8 cellular contexts compared by ENCODE assay signal in the genomic region with DNA sequence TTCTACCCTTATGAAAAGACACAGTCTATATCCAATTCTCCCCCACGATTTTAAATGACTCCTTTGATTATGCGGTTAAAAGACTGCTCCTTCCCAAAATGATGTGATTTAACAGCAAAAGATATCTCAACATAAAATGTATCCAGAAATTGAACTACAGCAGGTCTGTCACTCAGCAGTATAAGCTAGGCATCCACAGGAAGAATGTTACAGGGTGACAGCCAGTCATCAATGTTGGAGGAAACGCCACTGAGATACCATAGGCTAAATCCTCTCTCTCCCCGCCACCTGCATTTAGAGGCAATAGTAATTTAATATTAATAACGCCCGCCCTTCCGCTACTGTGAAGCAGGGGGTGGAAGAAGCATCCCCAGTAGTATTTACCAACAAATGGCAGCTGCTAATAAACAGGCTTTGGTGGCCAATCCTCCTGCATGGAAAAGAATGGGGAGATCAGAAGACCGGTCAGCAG. TPM values are rescaled to one million over a fixed set of nuclear protein-coding genes. Genes with fewer than 3 reads are reported as not detected.
DNase-seq lines count a peak whose midpoint lies in the region; ATAC-seq and TF ChIP-seq lines count a peak whose summit lies in the region.

No MANE protein-coding gene starts in this region.

- no peak overlapping the region for H3K18ac ChIP-seq in IMR-90 (ENCODE audit: low read depth, low read length)

- H3K9me1 ChIP-seq in IMR-90 (ENCODE audit: insufficient read depth, low read length): peaks cover 4% of the 10 kb centered on the region; the same call in 1 of the 2 replicates

- H3K27me3 ChIP-seq in IMR-90 (ENCODE audit: control insufficient read depth, insufficient read depth, low read length) (no peaks in the 10 kb centered on the region), skeletal muscle tissue (ENCODE audit: control insufficient read depth in 3 of 3, insufficient read depth in 3 of 3, low read length in 3 of 3) (no peaks in the 10 kb centered on the region)

- POLR2A ChIA-PET in IMR-90 (lab: Charles Lee; ENCODE audit: unreplicated experiment): no interaction called here

- H4K91ac ChIP-seq in IMR-90 (ENCODE audit: insufficient read depth, low read depth, low read length): peak overlapping the region; percentile 76

- H3K9me3 ChIP-seq in IMR-90 (ENCODE audit: control insufficient read depth, insufficient read depth, low read length) (no peaks in the 10 kb centered on the region), skeletal muscle tissue (ENCODE audit: control insufficient read depth in 3 of 3, low read length in 3 of 3) (no peaks in the 10 kb centered on the region)

- TF ChIP-seq RAD21 in IMR-90 (IDR thresholded peaks at IDR 0.05; ENCODE audit: low read length): no peak

- peak overlapping the region; percentile 47 for H2AK9ac ChIP-seq in IMR-90 (replicated peaks; ENCODE audit: low read depth, low read length, poor library complexity)

- H3K27ac ChIP-seq in IMR-90 (ENCODE audit: insufficient read depth, low read length): peak overlapping the region; percentile 63
- H3K27ac ChIP-seq in skeletal muscle tissue (ENCODE audit: low read depth, low read length): peak overlapping the region; percentile 82

- H3K36me3 ChIP-seq in IMR-90 (ENCODE audit: control insufficient read depth, insufficient read depth, low read length) (peaks cover 12% of the 10 kb centered on the region), skeletal muscle tissue (ENCODE audit: control insufficient read depth in 3 of 3, insufficient read depth in 3 of 3, low read length in 3 of 3) (peaks cover 16 to 26% (median 25%) of the 10 kb centered on the region in 3 donors)

- DNase-seq in IMR-90 (no peak), epithelial cell of esophagus (ENCODE audit: low read depth) (no peak), T1000 (lab: John Stamatoyannopoulos, UW) (no peak), EL (no peak)
- DNase-seq in activated T-cell treated with anti-CD3 and anti-CD28 coated beads, Interleukin-2, amount 50 U/mL, for 1 hour: no peak
- DNase-seq in stimulated activated CD4-positive, alpha-beta T cell treated with anti-CD3 and anti-CD28 coated beads, Interleukin-1b, Interleukin-23, amount 100 ng/mL, for 48 hours: no peak

- H2BK5ac ChIP-seq in IMR-90 (ENCODE audit: low read depth, low read length, poor library complexity, severe bottlenecking): peak overlapping the region; percentile 61

- TSS peak; percentile 61 for BruUV-seq in IMR-90 (replicated peaks; lab: Mats Ljungman, UMichigan)

- no peak overlapping the region for H2BK120ac ChIP-seq in IMR-90 (ENCODE audit: low read depth, low read length)

- H4K20me1 ChIP-seq in IMR-90 (ENCODE audit: insufficient read depth, low read length): peaks cover 13% of the 10 kb centered on the region; the same call in 1 of the 2 replicates

- ATAC-seq in GM19452 (IDR thresholded peaks at IDR 0.05; ENCODE audit: unreplicated experiment) (peak; percentile 0), IMR-90 (ENCODE audit: low read depth) (no peak)

- no peak for TF ChIP-seq CTCF in IMR-90 (conservative IDR thresholded peaks at IDR 0.05; ENCODE audit: low read depth, low read length)
- no peak for TF ChIP-seq CTCF in epithelial cell of esophagus (IDR thresholded peaks at IDR 0.05; ENCODE audit: insufficient read depth, low read depth, low read length, missing control alignments)

- in situ Hi-C loops in IMR-90 (cut with MboI; ENCODE audit: low sequenced_read_pairs): loop anchor here (10.0 kb wide), 1 partner anchor 144 kb away; no protein-coding TSS in a partner anchor

- peak overlapping the region; percentile 63 for H2AK5ac ChIP-seq in IMR-90 (ENCODE audit: low read depth, low read length)

- peaks cover 19 to 48% of the 10 kb centered on the region in 2 experiments for H3K79me1 ChIP-seq in IMR-90 (ENCODE audit: low read depth in 1 of 2, low read length in 2 of 2)

- dilution Hi-C loops in IMR-90 (cut with HindIII; ENCODE audit: low sequenced_read_pairs, unreplicated experiment): no loop called here

- peak overlapping the region; percentile 82 for H3K56ac ChIP-seq in IMR-90 (ENCODE audit: extremely low read depth, insufficient read depth, low read length)

- H3K4me2 ChIP-seq in IMR-90 (ENCODE audit: low read depth, low read length): peak overlapping the region; percentile 91

- H2BK15ac ChIP-seq in IMR-90 (ENCODE audit: low read depth, low read length): no peak overlapping the region

- peak overlapping the region; percentile 79 for H3K14ac ChIP-seq in IMR-90 (replicated peaks; ENCODE audit: low read depth, low read length)

- peak overlapping the region; percentile 87 for H3K4ac ChIP-seq in IMR-90 (ENCODE audit: low read depth, low read length)

- peak overlapping the region; percentile 53 for H3K23ac ChIP-seq in IMR-90 (ENCODE audit: low read depth, low read length)

- peak overlapping the region; percentile 79 to 88 for H4K8ac ChIP-seq in IMR-90 (ENCODE audit: low read depth in 2 of 2, low read length in 2 of 2)

- H3K9ac ChIP-seq in IMR-90 (ENCODE audit: low read depth, low read length) (peak overlapping the region; percentile 78), skeletal muscle tissue (ENCODE audit: low read depth in 1 of 3, low read length in 3 of 3) (peak overlapping the region; percentile 81 to 84 (median 82))

- intact Hi-C loops in IMR-90 (cut with micrococcal nuclease): loop anchor here (5.0 kb wide), 1 partner anchor 156 kb away; the partner anchor contains the start of gene LDHB

- CTCF ChIA-PET in IMR-90 (lab: Yijun Ruan, JAX): no interaction called here

- H3K4me3 ChIP-seq in IMR-90 (ENCODE audit: insufficient read depth, low read depth, low read length) (peak overlapping the region; percentile 60), epithelial cell of esophagus (ENCODE audit: low read length) (peak overlapping the region; percentile 92), skeletal muscle tissue (ENCODE audit: low read length in 3 of 3) (peak overlapping the region; percentile 83 to 90 (median 89))

- H3K4me1 ChIP-seq in IMR-90 (ENCODE audit: control insufficient read depth, insufficient read depth, low read length): peaks cover 2% of the 10 kb centered on the region
- peaks cover 16 to 33% (median 24%) of the 10 kb centered on the region in 3 donors for H3K4me1 ChIP-seq in skeletal muscle tissue (ENCODE audit: control insufficient read depth in 3 of 3, insufficient read depth in 3 of 3, low read length in 3 of 3)

- H2AFZ ChIP-seq in IMR-90 (replicated peaks; ENCODE audit: low read length, poor library complexity): peak overlapping the region; percentile 97

- peak overlapping the region; percentile 43; the same call in 1 of the 2 replicates for H4K5ac ChIP-seq in IMR-90 (ENCODE audit: low read depth, low read length)

- no peak overlapping the region for H2BK20ac ChIP-seq in IMR-90 (ENCODE audit: low read depth, low read length)

- no peak for TF ChIP-seq POLR2A in IMR-90 (IDR thresholded peaks at IDR 0.05; ENCODE audit: low read depth, low read length)

- WGBS in IMR-90 (ENCODE audit: extremely low coverage in 2 of 2, insufficient read length in 1 of 2), 2 experiments: no CpG with 5 or more reads among the region's 8 CpGs

TF ChIP-seq in IMR-90, 13 proteins besides CTCF, POLR2A, EP300 and RAD21:
- TF ChIP-seq RFX5 (IDR thresholded peaks at IDR 0.05; ENCODE audit: low read depth, low read length): no peak
- TF ChIP-seq, protein P1, sequence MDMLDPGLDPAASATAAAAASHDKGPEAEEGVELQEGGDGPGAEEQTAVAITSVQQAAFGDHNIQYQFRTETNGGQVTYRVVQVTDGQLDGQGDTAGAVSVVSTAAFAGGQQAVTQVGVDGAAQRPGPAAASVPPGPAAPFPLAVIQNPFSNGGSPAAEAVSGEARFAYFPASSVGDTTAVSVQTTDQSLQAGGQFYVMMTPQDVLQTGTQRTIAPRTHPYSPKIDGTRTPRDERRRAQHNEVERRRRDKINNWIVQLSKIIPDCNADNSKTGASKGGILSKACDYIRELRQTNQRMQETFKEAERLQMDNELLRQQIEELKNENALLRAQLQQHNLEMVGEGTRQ (IDR thresholded peaks at IDR 0.05; ENCODE audit: low read depth, low read length): no peak

RNA-seq across cellular contexts. Expression of gene RECQL, which starts 0.6 kb away (rescaled TPM):
- 67.0 and 118 TPM in 2 replicates for total RNA-seq in IMR-90 (2012; rRNA removed)
- polyA plus RNA-seq in IMR-90 (2012; rRNA removed): 22.7 and 29.4 TPM in 2 replicates
- polyA plus RNA-seq in IMR-90 (2012; cell fraction: cytosol; rRNA removed): 3.7 and 4.1 TPM in 2 replicates
- polyA plus RNA-seq in IMR-90 (2012; cell fraction: nucleus; rRNA removed; ENCODE audit: low replicate concordance): 2.9 and 16.2 TPM in 2 replicates
- 32.4 TPM for total RNA-seq in skeletal muscle tissue

RNA-seq across cellular contexts. Expression of gene GOLT1B, which starts 0.8 kb away (rescaled TPM):
- total RNA-seq in IMR-90 (2012; rRNA removed): 50.5 and 83.9 TPM in 2 replicates
- polyA plus RNA-seq in IMR-90 (2012; rRNA removed): 17.8 and 27.2 TPM in 2 replicates
- polyA plus RNA-seq in IMR-90 (2012; cell fraction: cytosol; rRNA removed): 1.9 and 4.4 TPM in 2 replicates
- 2.1 and 26.0 TPM in 2 replicates for polyA plus RNA-seq in IMR-90 (2012; cell fraction: nucleus; rRNA removed; ENCODE audit: low replicate concordance)
- total RNA-seq in skeletal muscle tissue: 27.1 TPM

RNA-seq across cellular contexts. Expression of gene SPX, which starts 25.3 kb away (rescaled TPM):
- under 0.01 and 0.28 TPM in 2 replicates for total RNA-seq in IMR-90 (2012; rRNA removed)
- 0.06 and 0.12 TPM in 2 replicates for polyA plus RNA-seq in IMR-90 (2012; rRNA removed)
- polyA plus RNA-seq in IMR-90 (2012; cell fraction: cytosol; rRNA removed): 0.03 and 0.09 TPM in 2 replicates
- polyA plus RNA-seq in IMR-90 (2012; cell fraction: nucleus; rRNA removed; ENCODE audit: low replicate concordance): 0.02 and 0.08 TPM in 2 replicates
- 7.8 TPM for total RNA-seq in skeletal muscle tissue
